In the genomic region with DNA sequence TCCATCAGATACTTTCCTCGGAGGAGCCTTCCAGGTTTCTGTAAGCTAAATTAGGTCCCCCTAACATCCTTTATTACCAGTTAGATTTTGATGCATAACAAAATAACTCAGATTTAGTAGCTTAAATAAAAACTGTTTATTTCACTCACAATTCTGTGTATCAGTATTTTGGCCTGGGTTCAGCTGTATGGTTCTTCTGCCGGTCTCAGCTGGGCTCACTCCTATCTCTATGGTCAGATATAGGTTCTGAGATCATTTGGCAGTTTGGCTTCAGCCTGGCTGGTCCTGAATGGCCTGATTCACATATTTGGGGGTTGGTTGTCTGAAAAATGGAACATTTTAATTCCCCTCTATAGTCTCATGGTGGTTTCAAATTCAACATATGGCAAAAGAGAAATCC, we compare ENCODE assay signal across 2 cellular contexts.
A peak's percentile ranks its signal among the peaks of the same experiment; 100 is the strongest.
TF ChIP-seq lines count a peak whose summit lies in the region.

No MANE protein-coding gene starts in this region.

TF ChIP-seq in HepG2, 621 proteins besides CTCF, POLR2A, EP300 and RAD21:
- TF ChIP-seq REPIN1 (CRISPR knock-in tag; IDR thresholded peaks at IDR 0.05; ENCODE audit: borderline replicate concordance, low read depth), result no peak
- TF ChIP-seq ZNF331 (CRISPR knock-in tag; IDR thresholded peaks at IDR 0.05), result peak; percentile 77; the same call in 1 of the 2 replicates
TF ChIP-seq in HepG2: peak in this region for 1.

TF ChIP-seq in GM23338, 12 proteins besides CTCF, POLR2A, EP300 and RAD21:
- no peak for TF ChIP-seq POLR2AphosphoS5 (IDR thresholded peaks at IDR 0.05; ENCODE audit: low read depth)
- TF ChIP-seq EZH2phosphoT487 (IDR thresholded peaks at IDR 0.05; ENCODE audit: unreplicated experiment), result no peak
- peak; percentile 73 for TF ChIP-seq ZNF331 (CRISPR knock-in tag; IDR thresholded peaks at IDR 0.05; ENCODE audit: low read depth)
- TF ChIP-seq ZNF114 (CRISPR knock-in tag; IDR thresholded peaks at IDR 0.05), result no peak
- TF ChIP-seq REST (IDR thresholded peaks at IDR 0.05; ENCODE audit: unreplicated experiment), result no peak
- no peak for TF ChIP-seq ETS1 (IDR thresholded peaks at IDR 0.05)
